In the genomic region with DNA sequence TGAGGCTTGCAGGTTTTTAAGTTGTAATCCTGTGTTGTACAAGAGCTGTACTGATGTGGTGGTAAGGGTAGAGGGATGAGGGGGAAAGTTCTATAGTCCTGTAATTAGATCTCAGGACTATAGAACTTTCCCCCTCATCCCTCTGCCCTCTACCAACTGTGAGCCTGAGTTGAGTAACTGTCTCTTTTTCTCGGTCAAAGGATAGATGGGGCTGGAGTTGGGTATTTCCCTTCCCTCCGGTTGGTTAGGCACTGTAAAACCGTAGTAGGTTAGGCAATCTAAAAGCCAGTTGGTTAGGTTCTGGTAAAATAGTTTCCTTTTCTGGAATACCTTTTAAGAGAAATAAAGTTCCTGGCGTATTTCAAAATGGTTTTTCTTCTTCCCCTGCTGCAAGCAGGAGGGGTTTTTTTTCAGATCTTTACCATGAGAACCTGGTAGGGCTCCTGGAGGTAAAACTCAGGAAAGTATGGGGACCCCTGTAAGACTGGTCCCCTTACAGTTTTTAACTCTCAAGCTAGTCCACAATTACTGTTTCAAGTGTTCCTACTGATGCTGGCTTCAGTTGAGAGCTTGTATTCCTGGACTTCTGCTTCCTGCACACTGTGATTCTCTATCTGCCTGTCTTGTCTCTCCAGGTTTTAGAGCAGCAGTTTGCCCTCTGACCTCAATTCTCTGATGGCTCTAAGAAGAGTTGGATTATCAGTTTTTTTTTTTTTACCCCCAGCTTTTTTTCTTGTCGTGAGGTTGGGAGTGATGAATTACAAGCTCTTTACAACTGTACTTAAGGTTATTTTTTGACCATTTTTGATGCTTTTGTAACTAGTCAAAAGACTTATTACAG, we compare ENCODE assay signal across 8 cellular contexts. TPM values are rescaled to one million over a fixed set of nuclear protein-coding genes. Genes with fewer than 3 reads are reported as not detected.
DNase-seq lines count a peak whose midpoint lies in the region; ATAC-seq, FAIRE-seq and TF ChIP-seq lines count a peak whose summit lies in the region.

No MANE protein-coding gene starts in this region.

- intact Hi-C loops in pancreas (cut with DNase I): no loop called here

- H3K27me3 Mint-ChIP-seq in effector memory CD8-positive, alpha-beta T cell: no peaks in the 10 kb centered on the region

- H3K27ac ChIP-seq in RWPE1 (no peak overlapping the region), pancreas (no peak overlapping the region)

- H3K4me3 ChIP-seq in pancreas: no peak overlapping the region

- POLR2A ChIA-PET in RWPE1 (lab: Yijun Ruan, JAX; ENCODE audit: low non-redundant PET): no interaction called here

- 83 to 86% methylated on average over 5 of the region's 5 CpGs for WGBS in pancreas, 2 donors

- H3K4me1 ChIP-seq in pancreas: no peaks in the 10 kb centered on the region

- H3K36me3 ChIP-seq in pancreas: no peaks in the 10 kb centered on the region

- H3K27ac Mint-ChIP-seq in effector memory CD8-positive, alpha-beta T cell: peak overlapping the region; percentile 20 to 77

- no peaks in the 10 kb centered on the region for H3K9me3 ChIP-seq in pancreas

- H3K36me3 Mint-ChIP-seq in effector memory CD8-positive, alpha-beta T cell (ENCODE audit: insufficient read depth): no peaks in the 10 kb centered on the region

- ATAC-seq in GM18502 (IDR thresholded peaks at IDR 0.05; ENCODE audit: poor library complexity, unreplicated experiment) (peak; percentile 77), GM21423 (IDR thresholded peaks at IDR 0.05; ENCODE audit: unreplicated experiment) (peak; percentile 63), HG03439 (IDR thresholded peaks at IDR 0.05; ENCODE audit: unreplicated experiment) (peak; percentile 59), pancreas (no peak)
- ATAC-seq in effector memory CD8-positive, alpha-beta T cell (replicated peaks): peak; percentile 31

- no peak for DNase-seq in effector memory CD8-positive, alpha-beta T cell
- DNase-seq in RWPE1 (ENCODE audit: low spot score) (no peak), cerebellar cortex (ENCODE audit: low spot score) (no peak), NCI-H2081 treated with DMSO at 0.1 percent for 48 hours (lab: John Stamatoyannopoulos, UW) (no peak), pancreas (no peak)

- no peaks in the 10 kb centered on the region for H3K9me3 Mint-ChIP-seq in effector memory CD8-positive, alpha-beta T cell

- TF ChIP-seq CTCF in RWPE1 (conservative IDR thresholded peaks at IDR 0.05; ENCODE audit: low read depth) (no peak), pancreas (IDR thresholded peaks at IDR 0.05) (no peak)

- no peaks in the 10 kb centered on the region for H3K27me3 ChIP-seq in pancreas

- H3K4me3 Mint-ChIP-seq in effector memory CD8-positive, alpha-beta T cell: no peak overlapping the region

- CTCF ChIA-PET in RWPE1 (lab: Yijun Ruan, JAX): no interaction called here

- no peak for FAIRE-seq in pancreas (lab: Jason Lieb, UNC)

- H3K4me1 Mint-ChIP-seq in effector memory CD8-positive, alpha-beta T cell (ENCODE audit: low read depth in 2 of 2): peaks cover 19 to 33% of the 10 kb centered on the region in 2 donors

RNA-seq across cellular contexts. Expression of gene FUT8, which starts 58.7 kb away (rescaled TPM):
- 10 to 100 TPM; 19.1 to 42.6 (median 22.6) TPM for total RNA-seq in pancreas
- 1 to 10 TPM; 5.8 to 7.0 TPM for polyA plus RNA-seq in pancreas

Comparison
In these comparisons a context has a peak if more than half of its experiments do, and no peak if none do; other contexts are left out.
1. ATAC-seq: peak in GM18502 (single experiment), GM21423 (single experiment), HG03439 (single experiment) and effector memory CD8-positive, alpha-beta T cell (single experiment); none in pancreas (0 of 4).